In genomic region chr3:32557640-32558352, GRCh38 we compare ENCODE assay signal across 13 cellular contexts. TPM values are rescaled to one million over a fixed set of nuclear protein-coding genes. Genes with fewer than 3 reads are reported as not detected.
DNase-seq lines count a peak whose midpoint lies in the region; ATAC-seq, FAIRE-seq and TF ChIP-seq lines count a peak whose summit lies in the region.
"Had no signal": no experiment of that assay in that cellular context is flagged by ENCODE, and none has a peak within 500 bp of the region (broad histone marks: within the 10 kb centered on the region; RNA-seq: fewer than 3 reads in every experiment).

No MANE protein-coding gene starts in this region.

- H3K9ac ChIP-seq in IMR-90 (ENCODE audit: low read depth, low read length): no peak overlapping the region
- no peak overlapping the region for H3K9ac ChIP-seq in K562 (ENCODE audit: insufficient read depth in 1 of 2, low read depth in 2 of 2, low read length in 2 of 2)

- H2BK20ac ChIP-seq in IMR-90 (ENCODE audit: low read depth, low read length): no peak overlapping the region

- no peak for TF ChIP-seq EP300 in K562 (IDR thresholded peaks at IDR 0.05; ENCODE audit: low read length)

- H3K4me3 ChIP-seq in IMR-90 (ENCODE audit: insufficient read depth, low read depth, low read length) (no peak overlapping the region), K562 (no peak overlapping the region)

- peaks cover 20% of the 10 kb centered on the region for H3K4me1 Mint-ChIP-seq in activated CD4-positive, alpha-beta memory T cell treated with anti-CD3 and anti-CD28 coated beads for 36 hours (ENCODE audit: low read depth)

- no peaks in the 10 kb centered on the region for H3K27me3 Mint-ChIP-seq in activated CD4-positive, alpha-beta memory T cell treated with anti-CD3 and anti-CD28 coated beads for 36 hours
- H3K27me3 Mint-ChIP-seq: activated T-helper 17 cell treated with anti-CD3 and anti-CD28 coated beads, Interleukin-2, amount 50 U/mL, for 72 hours had no signal

- TF ChIP-seq POLR2A in IMR-90 (IDR thresholded peaks at IDR 0.05; ENCODE audit: low read depth, low read length) (no peak), K562 (conservative IDR thresholded peaks at IDR 0.05) (no peak)

- POLR2A ChIA-PET in IMR-90 (lab: Charles Lee; ENCODE audit: unreplicated experiment) (no interaction called here), K562 (lab: Yijun Ruan, JAX) (interaction anchor here (0.6 to 2.9 kb wide), 6 partner anchors 10 to 46 kb away, joined by 3 to 12 read pairs (median 5); partner anchors contain the start of gene DYNC1LI1)
- POLR2A ChIA-PET in activated CD4-positive, alpha-beta memory T cell treated with anti-CD3 and anti-CD28 coated beads for 36 hours (lab: Charles Lee): no interaction called here

- in situ Hi-C loops in IMR-90 (cut with MboI; ENCODE audit: low sequenced_read_pairs): no loop called here
- in situ Hi-C loops in K562 (cut with MboI): no loop called here

- FAIRE-seq in K562 (lab: Jason Lieb, UNC): no peak

- H3K79me2 ChIP-seq in K562 (ENCODE audit: control insufficient read depth, insufficient read depth, low read length): peaks cover 83% of the 10 kb centered on the region

- H3K27ac ChIP-seq in C4-2B (peak overlapping the region; percentile 29; the same call in 1 of the 2 replicates), IMR-90 (ENCODE audit: insufficient read depth, low read length) (no peak overlapping the region), K562 (ENCODE audit: extremely low read depth, low read depth, low read length) (no peak overlapping the region)

- no peak overlapping the region for H2BK15ac ChIP-seq in IMR-90 (ENCODE audit: low read depth, low read length)

- H3K23ac ChIP-seq in IMR-90 (ENCODE audit: low read depth, low read length): no peak overlapping the region

- H2AFZ ChIP-seq in IMR-90 (replicated peaks; ENCODE audit: low read length, poor library complexity) (no peak overlapping the region), K562 (ENCODE audit: low read depth, low read length) (no peak overlapping the region)

- no peak overlapping the region for H2BK5ac ChIP-seq in IMR-90 (ENCODE audit: low read depth, low read length, poor library complexity, severe bottlenecking)

- no peak overlapping the region for H2AK9ac ChIP-seq in IMR-90 (replicated peaks; ENCODE audit: low read depth, low read length, poor library complexity)

- H3K36me3 ChIP-seq in IMR-90 (ENCODE audit: control insufficient read depth, insufficient read depth, low read length) (peaks cover 2% of the 10 kb centered on the region; the same call in 1 of the 2 replicates), K562 (ENCODE audit: control insufficient read depth, insufficient read depth, low read length) (0 out of 3 replicates have a peak, but pooled peaks cover 2% of the 10 kb centered on the region)
- H3K36me3 ChIP-seq: BE2C had no signal

- H3K9me3 ChIP-seq in IMR-90 (ENCODE audit: control insufficient read depth, insufficient read depth, low read length) (no peaks in the 10 kb centered on the region), K562 (replicated peaks; ENCODE audit: control insufficient read depth, insufficient read depth, low read depth, low read length) (no peaks in the 10 kb centered on the region)
- H3K9me3 ChIP-seq: BE2C had no signal

- H3K4me3 Mint-ChIP-seq in activated CD4-positive, alpha-beta memory T cell treated with anti-CD3 and anti-CD28 coated beads for 36 hours: no peak overlapping the region
- H3K4me3 Mint-ChIP-seq: activated T-helper 17 cell treated with anti-CD3 and anti-CD28 coated beads, Interleukin-2, amount 50 U/mL, for 72 hours; endodermal cell had no signal

- TF ChIP-seq RAD21 in IMR-90 (IDR thresholded peaks at IDR 0.05; ENCODE audit: low read length) (no peak), K562 (CRISPR knock-in tag; conservative IDR thresholded peaks at IDR 0.05 in 1 of 2, IDR thresholded peaks at IDR 0.05 in 1 of 2) (no peak)

- H3K56ac ChIP-seq in IMR-90 (ENCODE audit: extremely low read depth, insufficient read depth, low read length): no peak overlapping the region

- TF ChIP-seq CTCF in C4-2B (conservative IDR thresholded peaks at IDR 0.05) (no peak), IMR-90 (conservative IDR thresholded peaks at IDR 0.05; ENCODE audit: low read depth, low read length) (no peak), K562 (IDR thresholded peaks at IDR 0.05 in 2 of 3, conservative IDR thresholded peaks at IDR 0.05 in 1 of 3; ENCODE audit: insufficient read depth in 2 of 3, low read depth in 1 of 3, low read length in 3 of 3) (no peak)

- H4K91ac ChIP-seq in IMR-90 (ENCODE audit: insufficient read depth, low read depth, low read length): no peak overlapping the region

- CTCF ChIA-PET in IMR-90 (lab: Yijun Ruan, JAX): interaction anchor here (0.7 kb wide), 2 partner anchors 24 to 65 kb away, joined by 3 to 4 read pairs; no protein-coding TSS in a partner anchor
- CTCF ChIA-PET in K562 (lab: Yijun Ruan, JAX; ENCODE audit: low intra/inter-chr PET ratio): no interaction called here
- CTCF ChIA-PET in activated CD4-positive, alpha-beta memory T cell treated with anti-CD3 and anti-CD28 coated beads for 36 hours (lab: Charles Lee): no interaction called here

- DNase-seq in IMR-90 (no peak), NCI-H2196 treated with DMSO at 0.1 percent for 48 hours (lab: John Stamatoyannopoulos, UW; ENCODE audit: unreplicated experiment) (peak; percentile 18), K562 (ENCODE audit: extremely low read depth in 1 of 4, low spot score in 3 of 4) (no peak)
- DNase-seq in activated CD8-positive, alpha-beta memory T cell treated with anti-CD3 and anti-CD28 coated beads for 24 hours: no peak
- no peak for DNase-seq in activated CD4-positive, alpha-beta memory T cell treated with anti-CD3 and anti-CD28 coated beads for 36 hours
- DNase-seq: BE2C; caudate nucleus; endodermal cell; stimulated activated CD4-positive, alpha-beta T cell treated with anti-CD3 and anti-CD28 coated beads, Interleukin-4, amount 100 ng/mL, for 24 hours had no signal

- no peaks in the 10 kb centered on the region for H3K27me3 ChIP-seq in IMR-90 (ENCODE audit: control insufficient read depth, insufficient read depth, low read length)
- no peaks in the 10 kb centered on the region for H3K27me3 ChIP-seq in K562 (ENCODE audit: control insufficient read depth in 2 of 2, insufficient read depth in 2 of 2, low read length in 2 of 2)
- H3K27me3 ChIP-seq: BE2C had no signal

- peaks cover 4% of the 10 kb centered on the region for H3K36me3 Mint-ChIP-seq in activated CD4-positive, alpha-beta memory T cell treated with anti-CD3 and anti-CD28 coated beads for 36 hours

- H3K4me1 ChIP-seq in IMR-90 (ENCODE audit: control insufficient read depth, insufficient read depth, low read length): peaks cover 4% of the 10 kb centered on the region; the same call in 1 of the 2 replicates
- H3K4me1 ChIP-seq in K562 (replicated peaks in 1 of 2; ENCODE audit: control insufficient read depth in 2 of 2, insufficient read depth in 2 of 2, low read length in 2 of 2): no peaks in the 10 kb centered on the region
- H3K4me1 ChIP-seq: BE2C had no signal

- no peak for ATAC-seq in IMR-90 (ENCODE audit: low read depth)
- no peak for ATAC-seq in K562
- no peak for ATAC-seq in HG03196 (IDR thresholded peaks at IDR 0.05; ENCODE audit: unreplicated experiment)
- ATAC-seq in HG03439 (IDR thresholded peaks at IDR 0.05; ENCODE audit: unreplicated experiment): no peak
- ATAC-seq: activated T-helper 17 cell treated with anti-CD3 and anti-CD28 coated beads, Interleukin-2, amount 50 U/mL, for 72 hours had no signal

- peaks cover 19 to 77% of the 10 kb centered on the region in 2 experiments for H3K79me1 ChIP-seq in IMR-90 (ENCODE audit: low read depth in 1 of 2, low read length in 2 of 2)

- no peak overlapping the region for H4K5ac ChIP-seq in IMR-90 (ENCODE audit: low read depth, low read length)

- H3K9me1 ChIP-seq in IMR-90 (ENCODE audit: insufficient read depth, low read length) (peaks cover 24% of the 10 kb centered on the region), K562 (ENCODE audit: control insufficient read depth, insufficient read depth, low read length) (no peaks in the 10 kb centered on the region)

- peaks cover 51% of the 10 kb centered on the region for H4K20me1 ChIP-seq in IMR-90 (ENCODE audit: insufficient read depth, low read length)
- H4K20me1 ChIP-seq in K562 (replicated peaks; ENCODE audit: control insufficient read depth, insufficient read depth, low read length): no peaks in the 10 kb centered on the region; the same call in 1 of the 2 replicates

- no CpG with 5 or more reads among the region's 3 CpGs for WGBS in IMR-90 (ENCODE audit: extremely low coverage in 2 of 2, insufficient read length in 1 of 2), 2 experiments
- 73% methylated on average over 3 of the region's 3 CpGs for WGBS in K562 (ENCODE audit: insufficient coverage, low coverage, missing lambda C conversion rate)

- no peak overlapping the region for H3K27ac Mint-ChIP-seq in activated CD4-positive, alpha-beta memory T cell treated with anti-CD3 and anti-CD28 coated beads for 36 hours
- H3K27ac Mint-ChIP-seq: endodermal cell had no signal

- H3K18ac ChIP-seq in IMR-90 (ENCODE audit: low read depth, low read length): no peak overlapping the region

- dilution Hi-C loops in IMR-90 (cut with HindIII; ENCODE audit: low sequenced_read_pairs, unreplicated experiment): no loop called here

- H3K4ac ChIP-seq in IMR-90 (ENCODE audit: low read depth, low read length): no peak overlapping the region

- no peak overlapping the region for H3K14ac ChIP-seq in IMR-90 (replicated peaks; ENCODE audit: low read depth, low read length)

- intact Hi-C loops in IMR-90 (cut with micrococcal nuclease) (no loop called here), K562 (cut with micrococcal nuclease) (no loop called here)
- intact Hi-C loops in activated CD4-positive, alpha-beta memory T cell treated with anti-CD3 and anti-CD28 coated beads for 36 hours (cut with micrococcal nuclease): no loop called here

- H2AK5ac ChIP-seq in IMR-90 (ENCODE audit: low read depth, low read length): no peak overlapping the region

- H4K8ac ChIP-seq in IMR-90 (ENCODE audit: low read depth in 2 of 2, low read length in 2 of 2): no peak overlapping the region

- BruUV-seq in IMR-90 (replicated peaks; lab: Mats Ljungman, UMichigan) (no TSS peak), K562 (replicated peaks; lab: Mats Ljungman, UMichigan) (no TSS peak)

- H3K9me3 Mint-ChIP-seq in activated CD4-positive, alpha-beta memory T cell treated with anti-CD3 and anti-CD28 coated beads for 36 hours: no peaks in the 10 kb centered on the region
- H3K9me3 Mint-ChIP-seq: activated T-helper 17 cell treated with anti-CD3 and anti-CD28 coated beads, Interleukin-2, amount 50 U/mL, for 72 hours; endodermal cell had no signal

- H3K4me2 ChIP-seq in IMR-90 (ENCODE audit: low read depth, low read length) (no peak overlapping the region), K562 (ENCODE audit: insufficient read depth, low read length) (no peak overlapping the region)

- no peak overlapping the region for H2BK120ac ChIP-seq in IMR-90 (ENCODE audit: low read depth, low read length)

RNA-seq across cellular contexts. Expression of gene DYNC1LI1, which starts 12.9 kb away (rescaled TPM):
- total RNA-seq in IMR-90 (2012; rRNA removed) (30.8 and 45.0 TPM in 2 replicates), K562 (2014; rRNA removed) (61.3 and 61.6 TPM in 2 replicates), K562 (2014; rRNA removed; fragmentation: Illumina TruSeq; extraction: Trizol) (78.1 and 101 TPM in 2 replicates), K562 (2015; rRNA removed; fragmentation: Illumina TruSeq; extraction: Trizol) (66.8 and 70.2 TPM in 2 replicates), K562 (2021) (61.8 and 63.0 TPM in 2 replicates)
- polyA plus RNA-seq in IMR-90 (2012; rRNA removed) (22.8 and 25.2 TPM in 2 replicates), K562 (2011; rRNA removed) (42.5 and 85.4 TPM in 2 replicates), K562 (2014; fragmentation: Illumina TruSeq; extraction: Trizol) (60.7 and 66.9 TPM in 2 replicates), K562 (2014; fragmentation: Nextera tagmentation; extraction: Ambion mirVana) (10 to 100 TPM; 21.0 to 26.0 TPM), K562 (2014; rRNA removed) (54.8 and 59.5 TPM in 2 replicates)
- polyA plus RNA-seq in IMR-90 (2012; cell fraction: cytosol; rRNA removed): 9.4 and 19.1 TPM in 2 replicates
- 6.9 and 11.9 TPM in 2 replicates for polyA plus RNA-seq in IMR-90 (2012; cell fraction: nucleus; rRNA removed; ENCODE audit: low replicate concordance)
- total RNA-seq in K562 (2011; cell fraction: chromatin; rRNA removed; ENCODE audit: low replicate concordance): 31.8 and 78.8 TPM in 2 replicates
- total RNA-seq in K562 (2011; cell fraction: nucleolus; rRNA removed): 39.7 and 41.7 TPM in 2 replicates
- 50.8 and 61.4 TPM in 2 replicates for total RNA-seq in K562 (2011; cell fraction: nucleoplasm; rRNA removed)
- 18.3 and 20.7 TPM in 2 replicates for polyA plus RNA-seq in K562 (2011; cell fraction: cytosol; rRNA removed)
- polyA plus RNA-seq in K562 (2011; cell fraction: nucleus; rRNA removed): 15.0 and 15.5 TPM in 2 replicates
- polyA plus RNA-seq in K562 (2012): 40.5 and 70.9 TPM in 2 replicates
- 61.2 and 78.5 TPM in 2 replicates for polyA minus RNA-seq in K562 (2011; rRNA and poly(A)+ RNA removed)
- 19.2 and 34.3 TPM in 2 replicates for polyA minus RNA-seq in K562 (2011; cell fraction: cytosol; rRNA and poly(A)+ RNA removed)
- polyA minus RNA-seq in K562 (2011; cell fraction: nucleus; rRNA and poly(A)+ RNA removed): 39.3 and 54.0 TPM in 2 replicates
- 10 to 100 TPM; 35.2 to 36.3 TPM for total RNA-seq in activated CD4-positive, alpha-beta memory T cell treated with anti-CD3 and anti-CD28 coated beads for 36 hours

RNA-seq across cellular contexts. Expression of gene CMTM6, which starts 55.1 kb away (rescaled TPM):
- 36.6 and 85.0 TPM in 2 replicates for total RNA-seq in IMR-90 (2012; rRNA removed)
- 21.3 and 29.4 TPM in 2 replicates for polyA plus RNA-seq in IMR-90 (2012; rRNA removed)
- polyA plus RNA-seq in IMR-90 (2012; cell fraction: cytosol; rRNA removed): 6.5 and 13.3 TPM in 2 replicates
- polyA plus RNA-seq in IMR-90 (2012; cell fraction: nucleus; rRNA removed; ENCODE audit: low replicate concordance): 1.8 and 8.1 TPM in 2 replicates
- 12.5 and 35.1 TPM in 2 replicates for total RNA-seq in K562 (2011; cell fraction: chromatin; rRNA removed; ENCODE audit: low replicate concordance)
- 11.8 and 13.0 TPM in 2 replicates for total RNA-seq in K562 (2011; cell fraction: nucleolus; rRNA removed)
- total RNA-seq in K562 (2011; cell fraction: nucleoplasm; rRNA removed): 29.2 and 59.8 TPM in 2 replicates
- total RNA-seq in K562 (2014; rRNA removed): 13.1 and 14.9 TPM in 2 replicates
- total RNA-seq in K562 (2014; rRNA removed; fragmentation: Illumina TruSeq; extraction: Trizol): 30.2 and 36.6 TPM in 2 replicates
- total RNA-seq in K562 (2015; rRNA removed; fragmentation: Illumina TruSeq; extraction: Trizol): 35.5 and 39.7 TPM in 2 replicates
- total RNA-seq in K562 (2021): 19.5 TPM in 2 replicates
- 19.0 and 27.8 TPM in 2 replicates for polyA plus RNA-seq in K562 (2011; rRNA removed)
- polyA plus RNA-seq in K562 (2011; cell fraction: cytosol; rRNA removed): 5.3 and 11.6 TPM in 2 replicates
- 5.5 and 9.9 TPM in 2 replicates for polyA plus RNA-seq in K562 (2011; cell fraction: nucleus; rRNA removed)
- 18.1 and 19.3 TPM in 2 replicates for polyA plus RNA-seq in K562 (2012)
- polyA plus RNA-seq in K562 (2014; fragmentation: Illumina TruSeq; extraction: Trizol): 18.9 and 21.3 TPM in 2 replicates
- polyA plus RNA-seq in K562 (2014; fragmentation: Nextera tagmentation; extraction: Ambion mirVana): 1 to 10 TPM; 8.9 to 9.2 TPM
- polyA plus RNA-seq in K562 (2014; rRNA removed): 19.5 and 21.8 TPM in 2 replicates
- 20.5 and 22.6 TPM in 2 replicates for polyA minus RNA-seq in K562 (2011; rRNA and poly(A)+ RNA removed)
- polyA minus RNA-seq in K562 (2011; cell fraction: cytosol; rRNA and poly(A)+ RNA removed): 5.8 and 9.8 TPM in 2 replicates
- 4.2 and 7.9 TPM in 2 replicates for polyA minus RNA-seq in K562 (2011; cell fraction: nucleus; rRNA and poly(A)+ RNA removed)
- total RNA-seq in activated CD4-positive, alpha-beta memory T cell treated with anti-CD3 and anti-CD28 coated beads for 36 hours: 10 to 100 TPM; 87.7 to 89.1 TPM
